Comparison of ENCODE assay signal across 7 cellular contexts in the genomic region with DNA sequence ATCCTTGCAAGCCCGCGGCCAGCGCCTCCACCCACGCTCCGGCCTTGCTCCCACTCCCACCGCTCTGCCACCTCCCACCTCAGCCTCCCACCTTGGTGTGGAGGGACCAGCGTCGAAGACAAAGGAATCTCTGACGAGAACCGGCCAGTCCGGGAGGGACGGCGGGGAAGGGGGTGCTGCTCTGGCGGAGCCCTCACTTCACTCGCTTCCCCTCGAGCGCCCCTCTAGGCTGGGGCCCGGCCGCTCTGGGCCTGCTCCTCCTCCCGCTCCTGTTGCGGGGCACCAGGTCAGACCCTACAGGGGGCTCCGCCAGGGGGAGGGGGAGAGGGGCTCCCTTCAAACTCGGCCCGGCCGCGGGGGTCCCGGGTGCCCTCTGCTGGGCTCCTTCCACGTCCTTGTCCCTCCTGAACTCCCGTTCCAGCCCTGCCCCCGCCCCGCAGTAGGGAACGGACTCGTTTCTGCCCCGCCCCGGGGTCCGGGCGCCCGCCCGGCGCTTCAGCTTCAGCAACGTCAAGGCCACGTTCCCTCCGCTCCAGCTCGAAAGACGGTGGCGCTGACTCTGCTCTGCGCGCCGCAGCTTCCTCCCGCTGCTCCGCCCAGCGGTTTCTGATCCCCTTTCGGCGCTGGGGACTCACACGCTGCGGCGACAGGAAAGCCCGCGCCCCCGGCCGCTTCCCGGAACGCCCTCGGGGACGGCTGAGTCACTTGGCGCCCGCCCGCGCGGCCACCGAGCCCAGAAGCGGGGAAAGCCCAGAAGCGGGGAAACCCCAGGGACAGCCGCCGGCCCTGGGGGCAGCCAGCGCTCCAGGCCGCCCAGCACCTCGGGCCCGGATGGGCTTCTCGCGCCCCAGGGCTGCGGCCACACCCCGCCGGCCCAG. TPM values are rescaled to one million over a fixed set of nuclear protein-coding genes. Genes with fewer than 3 reads are reported as not detected.
DNase-seq lines count a peak whose midpoint lies in the region; ATAC-seq and TF ChIP-seq lines count a peak whose summit lies in the region.

No MANE protein-coding gene starts in this region.

- ATAC-seq in GM18505 (IDR thresholded peaks at IDR 0.05; ENCODE audit: unreplicated experiment) (peak; percentile 87), HG02885 (IDR thresholded peaks at IDR 0.05; ENCODE audit: poor library complexity, unreplicated experiment) (peak; percentile 90)

- in situ Hi-C loops in astrocyte of the cerebellum (cut with HindIII; ENCODE audit: low sequenced_read_pairs): no loop called here

- H3K4me1 ChIP-seq in sigmoid colon: peaks cover 0 to 24% (median 6%) of the 10 kb centered on the region in 4 donors

- WGBS in sigmoid colon, 2 donors: 1% methylated on average over 84 of the region's 84 CpGs

- H3K36me3 ChIP-seq in sigmoid colon: no peaks in the 10 kb centered on the region

- H3K4me3 ChIP-seq in astrocyte of the cerebellum (ENCODE audit: low read depth, low read length) (peak overlapping the region; percentile 37), sigmoid colon (peak overlapping the region; percentile 56 to 89 (median 78))

- H3K27ac ChIP-seq in sigmoid colon: peak overlapping the region; percentile 94 to 96 (median 96)

- TF ChIP-seq CTCF in astrocyte of the cerebellum (IDR thresholded peaks at IDR 0.05; ENCODE audit: low read depth, low read length, missing control alignments) (peak; percentile 10), sigmoid colon (IDR thresholded peaks at IDR 0.05) (no peak)

- H3K27me3 ChIP-seq in sigmoid colon: no peaks in the 10 kb centered on the region

- intact Hi-C loops in sigmoid colon (cut with DNase I): loop anchor here (2.0 kb wide), 2 partner anchors 28 to 82 kb away; a partner anchor contains a TSS

- DNase-seq in NCI-H2029 treated with DMSO at 0.1 percent for 48 hours (lab: John Stamatoyannopoulos, UW) (peak; percentile 22), T-helper 9 cell (peak; percentile 88), astrocyte of the cerebellum (ENCODE audit: low read depth) (peak; percentile 44), iPS DF 19.7 (ENCODE audit: low read depth, low spot score) (peak; percentile 50), sigmoid colon (peak; percentile 91)

- H3K9me3 ChIP-seq in sigmoid colon: no peaks in the 10 kb centered on the region

- TF ChIP-seq POLR2A in GM18505 (IDR thresholded peaks at IDR 0.05; ENCODE audit: borderline replicate concordance, extremely low read depth, insufficient read depth, insufficient read length) (peak; percentile 80), sigmoid colon (IDR thresholded peaks at IDR 0.05) (peak; percentile 43 to 60)

- TF ChIP-seq EP300 in sigmoid colon (IDR thresholded peaks at IDR 0.05): peak in 2 of 4 donors; percentile 23 to 57

RNA-seq across cellular contexts. Expression of a gene that starts 28.6 kb away (rescaled TPM):
- 10 to 100 TPM; 11.0 to 18.0 (median 12.0) TPM for total RNA-seq in sigmoid colon
- 1 to 10 TPM; 3.5 to 5.4 (median 5.2) TPM for polyA plus RNA-seq in sigmoid colon

Comparison
In these comparisons a context has a peak if more than half of its experiments do, and no peak if none do; other contexts are left out.
1. Peak in every context shown above with its lines: DNase-seq, ATAC-seq, H3K4me3 ChIP-seq and H3K27ac ChIP-seq.
2. DNase-seq: peak in every context shown above with its lines; median percentile 91 in sigmoid colon; 88 in T-helper 9 cell; 50 in iPS DF 19.7; 44 in astrocyte of the cerebellum; 22 in NCI-H2029 treated with DMSO at 0.1 percent for 48 hours.